Comparison of ENCODE assay signal across 9 cellular contexts in the genomic region with DNA sequence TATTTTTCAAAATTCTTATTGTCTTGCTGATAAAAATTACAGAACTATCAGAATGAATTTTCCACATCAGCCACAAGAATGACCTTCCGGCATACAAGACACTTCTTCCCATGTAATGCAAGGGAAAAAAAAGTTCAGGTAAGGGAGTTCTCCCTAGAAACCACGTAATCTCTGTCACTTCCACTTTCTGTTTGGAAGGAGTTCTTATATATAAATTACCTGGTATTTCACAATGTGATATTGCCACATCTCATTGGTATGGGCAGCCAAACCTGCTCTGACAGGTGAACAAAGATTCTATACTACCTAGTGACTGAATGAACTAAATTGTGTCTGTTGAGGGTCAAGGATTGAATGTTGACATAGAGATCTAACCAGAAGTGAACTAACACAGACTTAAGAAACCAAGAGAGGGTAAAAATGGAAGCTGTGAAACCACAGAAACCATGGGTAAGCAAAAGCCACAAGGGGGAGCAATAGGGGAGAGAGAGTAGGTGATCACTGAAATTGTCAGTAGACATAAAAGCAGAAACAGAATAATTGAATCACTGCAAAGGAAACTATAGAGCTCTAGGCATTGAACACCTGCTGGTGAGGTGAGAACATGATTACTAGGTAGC.
DNase-seq lines count a peak whose midpoint lies in the region; ATAC-seq, FAIRE-seq and TF ChIP-seq lines count a peak whose summit lies in the region.
"Had no signal": no experiment of that assay in that cellular context is flagged by ENCODE, and none has a peak within 500 bp of the region (broad histone marks: within the 10 kb centered on the region; RNA-seq: fewer than 3 reads in every experiment).

No MANE protein-coding gene starts in this region.

- peak overlapping the region; percentile 52 for H3K4me2 ChIP-seq in Loucy (ENCODE audit: low read depth, low read length, poor library complexity, severe bottlenecking)

- no peak overlapping the region for H3K27ac ChIP-seq in uterus
- H3K27ac ChIP-seq: SK-N-MC, thoracic aorta had no signal

- H3K9me3 ChIP-seq in Loucy (ENCODE audit: insufficient read depth, low read depth, low read length), result no peaks in the 10 kb centered on the region
- H3K9me3 ChIP-seq in uterus, result no peaks in the 10 kb centered on the region
- H3K9me3 ChIP-seq: thoracic aorta had no signal

- H4K20me1 ChIP-seq in Loucy (ENCODE audit: insufficient read depth, low read length, poor library complexity, severe bottlenecking), result no peaks in the 10 kb centered on the region

- DNase-seq in H54 (ENCODE audit: insufficient read length, low spot score), result peak; percentile 0
- DNase-seq in epithelial cell of esophagus (ENCODE audit: low read depth), result peak; percentile 78
- no peak for DNase-seq in uterus
- no peak for DNase-seq in activated effector memory CD4-positive, alpha-beta T cell treated with anti-CD3 and anti-CD28 coated beads, Interleukin-2, amount 50 U/mL, for 16 hours
- no peak for DNase-seq in DMS114 treated with DMSO at 0.1 percent for 48 hours (lab: John Stamatoyannopoulos, UW; ENCODE audit: unreplicated experiment)

- peak overlapping the region; percentile 59 for H2AFZ ChIP-seq in Loucy (ENCODE audit: low read length)

- TF ChIP-seq CTCF in Loucy (conservative IDR thresholded peaks at IDR 0.05; ENCODE audit: low read length), result peak; percentile 76
- peak; percentile 26 for TF ChIP-seq CTCF in epithelial cell of esophagus (IDR thresholded peaks at IDR 0.05; ENCODE audit: insufficient read depth, low read depth, low read length, missing control alignments)
- TF ChIP-seq CTCF in uterus (IDR thresholded peaks at IDR 0.05), result no peak

- TF ChIP-seq POLR2A in H54 (IDR thresholded peaks at IDR 0.05; ENCODE audit: low read depth, low read length) (no peak), uterus (IDR thresholded peaks at IDR 0.05) (no peak)

- H3K4me3 ChIP-seq in Loucy (ENCODE audit: low read length, poor library complexity, severe bottlenecking) (peak overlapping the region; percentile 54), epithelial cell of esophagus (ENCODE audit: low read length) (no peak overlapping the region), uterus (no peak overlapping the region)
- H3K4me3 ChIP-seq: SK-N-MC, thoracic aorta had no signal

- no peaks in the 10 kb centered on the region for H3K36me3 ChIP-seq in Loucy (ENCODE audit: insufficient read depth, low read length)
- H3K36me3 ChIP-seq in uterus, result no peaks in the 10 kb centered on the region
- H3K36me3 ChIP-seq: thoracic aorta had no signal

- H3K9me2 ChIP-seq in Loucy (replicated peaks; ENCODE audit: low read depth, low read length), result no peaks in the 10 kb centered on the region

- intact Hi-C loops in uterus (cut with DNase I; ENCODE audit: low total_unique reads), result no loop called here

- H3K4me1 ChIP-seq in Loucy (ENCODE audit: insufficient read depth, low read length, poor library complexity, severe bottlenecking), result peaks cover 3% of the 10 kb centered on the region
- H3K4me1 ChIP-seq in uterus, result no peaks in the 10 kb centered on the region

- FAIRE-seq in H54 (lab: Jason Lieb, UNC), result no peak

- no peak overlapping the region for H3K9ac ChIP-seq in Loucy (ENCODE audit: low read depth, low read length, poor library complexity, severe bottlenecking)

- H3K79me2 ChIP-seq in Loucy (ENCODE audit: insufficient read depth, low read length), result no peaks in the 10 kb centered on the region

- H3F3A ChIP-seq in Loucy (ENCODE audit: low read depth), result no peaks in the 10 kb centered on the region

- peak; percentile 60 for ATAC-seq in GM18508 (IDR thresholded peaks at IDR 0.05; ENCODE audit: insufficient read depth, unreplicated experiment)

- no peaks in the 10 kb centered on the region for H3K27me3 ChIP-seq in Loucy (ENCODE audit: insufficient read depth, low read length, poor library complexity, severe bottlenecking)
- no peaks in the 10 kb centered on the region for H3K27me3 ChIP-seq in uterus

Comparison
In these comparisons a context has a peak if more than half of its experiments do, and no peak if none do; other contexts are left out.
1. DNase-seq: peak in H54 (single experiment) and epithelial cell of esophagus (single experiment); none in uterus (0 of 2), activated effector memory CD4-positive, alpha-beta T cell treated with anti-CD3 and anti-CD28 coated beads, Interleukin-2, amount 50 U/mL, for 16 hours (single experiment) and DMS114 treated with DMSO at 0.1 percent for 48 hours (single experiment).
2. CTCF ChIP-seq: peak in Loucy (single experiment) and epithelial cell of esophagus (single experiment); none in uterus (0 of 4).